ENCODE assay signal across 9 cellular contexts in the genomic region with DNA sequence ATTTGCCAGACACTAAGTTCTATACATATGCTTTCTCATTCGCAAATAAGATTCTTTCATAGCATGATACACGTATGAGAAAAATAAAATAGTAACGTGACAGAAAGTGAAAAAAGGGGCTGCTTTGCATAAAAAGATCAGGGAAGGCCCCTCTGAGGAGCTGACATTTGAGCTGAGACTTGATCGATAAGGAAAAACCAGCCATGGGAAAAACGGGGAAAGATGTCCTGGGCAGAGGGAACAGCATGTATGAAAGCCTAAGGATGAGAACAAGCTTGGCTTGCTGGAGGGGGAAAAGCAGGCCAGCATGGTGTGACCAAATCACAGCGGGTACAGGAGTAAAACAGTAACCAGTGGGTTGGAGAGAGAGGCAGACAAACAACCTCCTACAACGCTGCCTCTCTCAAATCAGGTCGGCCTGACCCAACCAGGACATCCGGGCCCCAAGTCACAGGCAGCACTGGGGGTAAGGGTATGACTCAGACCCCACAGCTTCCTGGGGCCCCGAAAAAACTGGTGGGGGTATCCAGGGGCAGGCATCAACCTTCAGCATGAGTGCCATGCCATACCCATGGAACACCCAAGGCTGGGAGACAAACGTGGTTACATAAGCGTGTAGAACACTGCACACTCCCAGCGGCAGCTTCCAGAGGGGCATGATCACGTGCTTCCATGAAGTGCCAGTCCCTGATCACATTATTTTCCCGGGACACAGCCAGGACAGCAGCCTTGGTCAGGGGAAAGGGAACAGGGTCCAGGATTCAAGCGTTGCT. TPM values are rescaled to one million over a fixed set of nuclear protein-coding genes. Genes with fewer than 3 reads are reported as not detected.
A peak's percentile ranks its signal among the peaks of the same experiment; 100 is the strongest.
DNase-seq lines count a peak whose midpoint lies in the region; ATAC-seq lines count a peak whose summit lies in the region.
"Had no signal": no experiment of that assay in that cellular context is flagged by ENCODE, and none has a peak within 500 bp of the region (broad histone marks: within the 10 kb centered on the region; RNA-seq: fewer than 3 reads in every experiment).

No MANE protein-coding gene starts in this region.

- H3K27me3 ChIP-seq in esophagus (ENCODE audit: control insufficient read depth in 1 of 2, insufficient read depth in 2 of 2, low read length in 2 of 2): no peaks in the 10 kb centered on the region
- H3K27me3 ChIP-seq in SJCRH30: no peaks in the 10 kb centered on the region

- peak overlapping the region; percentile 22 to 42 for H3K4me3 ChIP-seq in esophagus (ENCODE audit: low read depth in 1 of 2, low read length in 2 of 2)
- no peak overlapping the region for H3K4me3 ChIP-seq in SJCRH30

- WGBS in esophagus, 2 donors: 69 to 78% methylated on average over 16 of the region's 16 CpGs

- peak; percentile 85 for DNase-seq in activated CD4-positive, alpha-beta T cell treated with anti-CD3 and anti-CD28 coated beads for 48 hours
- peak in 2 of 3 donors; percentile 27 to 53 for DNase-seq in stimulated activated CD4-positive, alpha-beta T cell treated with anti-CD3 and anti-CD28 coated beads, TNF-alpha, amount 100 ng/mL, for 1 hour (ENCODE audit: low read depth in 3 of 3, low spot score in 1 of 3)
- DNase-seq in SJCRH30 (no peak), NCI-H1048 (lab: John Stamatoyannopoulos, UW) (no peak), NCI-H2196 treated with DMSO at 0.1 percent for 48 hours (lab: John Stamatoyannopoulos, UW; ENCODE audit: unreplicated experiment) (no peak)

- H3K4me1 ChIP-seq in esophagus (ENCODE audit: control insufficient read depth in 2 of 2, insufficient read depth in 2 of 2, low read length in 1 of 2) (peaks cover 12 to 18% of the 10 kb centered on the region in 2 donors), SJCRH30 (peaks cover 22% of the 10 kb centered on the region)

- H3K36me3 ChIP-seq in esophagus (ENCODE audit: control insufficient read depth in 2 of 2, insufficient read depth in 2 of 2, low read length in 1 of 2): peaks cover 0 to 3% of the 10 kb centered on the region in 2 donors
- no peaks in the 10 kb centered on the region for H3K36me3 ChIP-seq in SJCRH30

- H3K9me3 ChIP-seq in esophagus (ENCODE audit: control insufficient read depth in 2 of 2, insufficient read depth in 1 of 2, low read depth in 1 of 2, low read length in 1 of 2) (no peaks in the 10 kb centered on the region), SJCRH30 (replicated peaks) (no peaks in the 10 kb centered on the region)

- H3K27ac ChIP-seq in esophagus (ENCODE audit: low read depth in 2 of 2, low read length in 1 of 2) (peak overlapping the region; percentile 17 to 53), SJCRH30 (no peak overlapping the region)
- H3K27ac ChIP-seq: SK-N-MC had no signal

- ATAC-seq in GM18907 (IDR thresholded peaks at IDR 0.05; ENCODE audit: unreplicated experiment) (peak; percentile 56), HG03060 (IDR thresholded peaks at IDR 0.05; ENCODE audit: low read depth, unreplicated experiment) (peak; percentile 32)

RNA-seq across cellular contexts. Expression of gene TNIP1, which starts 2.2 kb away (rescaled TPM):
- 100 to 1,000 TPM in 1 of 2 donors, 10 to 100 TPM in 1; 68.3 to 140 TPM for polyA plus RNA-seq in esophagus
- total RNA-seq in SJCRH30 (2014; rRNA removed; shearing (Covaris generic)): 56.3 and 57.4 TPM in 2 replicates

RNA-seq across cellular contexts. Expression of gene GPX3, which starts 58.3 kb away (rescaled TPM):
- 100 to 1,000 TPM; 143 to 277 TPM for polyA plus RNA-seq in esophagus
- 3.3 and 4.0 TPM in 2 replicates for total RNA-seq in SJCRH30 (2014; rRNA removed; shearing (Covaris generic))

Comparison
In these comparisons a context has a peak if more than half of its experiments do, and no peak if none do; other contexts are left out.
1. DNase-seq: peak in activated CD4-positive, alpha-beta T cell treated with anti-CD3 and anti-CD28 coated beads for 48 hours (single experiment) and stimulated activated CD4-positive, alpha-beta T cell treated with anti-CD3 and anti-CD28 coated beads, TNF-alpha, amount 100 ng/mL, for 1 hour (2 of 3); none in SJCRH30 (0 of 2), NCI-H1048 (single experiment) and NCI-H2196 treated with DMSO at 0.1 percent for 48 hours (single experiment).